Comparison of ENCODE assay signal across 8 cellular contexts in genomic region chr5:122844916-122845252, GRCh38. TPM values are rescaled to one million over a fixed set of nuclear protein-coding genes. Genes with fewer than 3 reads are reported as not detected.
DNase-seq lines count a peak whose midpoint lies in the region; ATAC-seq and TF ChIP-seq lines count a peak whose summit lies in the region.

No MANE protein-coding gene starts in this region.

- no peaks in the 10 kb centered on the region for H3K9me3 Mint-ChIP-seq in activated T-helper 2 cell treated with anti-CD3 and anti-CD28 coated beads, Interferon-gamma antibody, Interleukin-2, Interleukin-4, amounts not matched to agents 10 μg/mL and 5 μg/mL and 100 μg/mL, durations not matched to agents 14 hours and 24 hours and 36 hours

- no peak for DNase-seq in AG09309 (ENCODE audit: low read depth)
- DNase-seq in activated T-helper 2 cell treated with anti-CD3 and anti-CD28 coated beads, Interferon-gamma antibody, Interleukin-2, Interleukin-4, amounts not matched to agents 10 μg/mL and 5 μg/mL and 100 μg/mL, durations not matched to agents 14 hours and 24 hours and 36 hours (ENCODE audit: low spot score), result no peak
- no peak for DNase-seq in stomach
- DNase-seq in stimulated activated CD4-positive, alpha-beta T cell treated with anti-CD3 and anti-CD28 coated beads, Interleukin-4, amount 100 ng/mL, for 24 hours, result no peak
- DNase-seq in DMS53 (lab: John Stamatoyannopoulos, UW), result no peak

- H3K9ac ChIP-seq in iPS-18a (ENCODE audit: low read length), result peak overlapping the region; percentile 80

- H3K9me3 ChIP-seq in iPS-18a (ENCODE audit: control insufficient read depth, low read depth, low read length) (no peaks in the 10 kb centered on the region), stomach (no peaks in the 10 kb centered on the region)

- WGBS in stomach, 5 donors, result 0 to 1% (median 1%) methylated on average over 17 of the region's 17 CpGs

- ATAC-seq in GM18909 (IDR thresholded peaks at IDR 0.05; ENCODE audit: poor library complexity, unreplicated experiment), result peak; percentile 44
- ATAC-seq in HG03095 (IDR thresholded peaks at IDR 0.05; ENCODE audit: unreplicated experiment), result peak; percentile 46

- H3K27ac ChIP-seq in iPS-18a (ENCODE audit: low read length), result peak overlapping the region; percentile 34
- peak overlapping the region; percentile 91 to 98 (median 95) for H3K27ac ChIP-seq in stomach

- peak overlapping the region; percentile 77 for H3K4me3 Mint-ChIP-seq in activated T-helper 2 cell treated with anti-CD3 and anti-CD28 coated beads, Interferon-gamma antibody, Interleukin-2, Interleukin-4, amounts not matched to agents 10 μg/mL and 5 μg/mL and 100 μg/mL, durations not matched to agents 14 hours and 24 hours and 36 hours (ENCODE audit: low read depth)

- peaks cover 24% of the 10 kb centered on the region for H3K27me3 Mint-ChIP-seq in activated T-helper 2 cell treated with anti-CD3 and anti-CD28 coated beads, Interferon-gamma antibody, Interleukin-2, Interleukin-4, amounts not matched to agents 10 μg/mL and 5 μg/mL and 100 μg/mL, durations not matched to agents 14 hours and 24 hours and 36 hours (ENCODE audit: low read depth)

- H3K36me3 ChIP-seq in iPS-18a (ENCODE audit: control insufficient read depth, low read depth, low read length), result no peaks in the 10 kb centered on the region
- no peaks in the 10 kb centered on the region for H3K36me3 ChIP-seq in stomach

- H3K4me1 ChIP-seq in iPS-18a (ENCODE audit: control insufficient read depth, low read depth, low read length) (peaks cover 12% of the 10 kb centered on the region), stomach (peaks cover 13 to 44% (median 27%) of the 10 kb centered on the region in 4 donors)

- peaks cover 19% of the 10 kb centered on the region for H3K27me3 ChIP-seq in iPS-18a (ENCODE audit: control insufficient read depth, insufficient read depth, low read length)
- H3K27me3 ChIP-seq in stomach, result no peaks in the 10 kb centered on the region

- TF ChIP-seq CTCF in AG09309 (IDR thresholded peaks at IDR 0.05; ENCODE audit: control insufficient read depth, insufficient read depth, low read depth, low read length, missing control alignments), result no peak
- TF ChIP-seq CTCF in stomach (IDR thresholded peaks at IDR 0.05), result no peak

- H3K4me1 Mint-ChIP-seq in activated T-helper 2 cell treated with anti-CD3 and anti-CD28 coated beads, Interferon-gamma antibody, Interleukin-2, Interleukin-4, amounts not matched to agents 10 μg/mL and 5 μg/mL and 100 μg/mL, durations not matched to agents 14 hours and 24 hours and 36 hours (ENCODE audit: low read depth), result peaks cover 22% of the 10 kb centered on the region

- no peak for TF ChIP-seq EP300 in stomach (IDR thresholded peaks at IDR 0.05)

- H3K36me3 Mint-ChIP-seq in activated T-helper 2 cell treated with anti-CD3 and anti-CD28 coated beads, Interferon-gamma antibody, Interleukin-2, Interleukin-4, amounts not matched to agents 10 μg/mL and 5 μg/mL and 100 μg/mL, durations not matched to agents 14 hours and 24 hours and 36 hours (ENCODE audit: low read depth), result peaks cover 3% of the 10 kb centered on the region

- no peak overlapping the region for H3K27ac Mint-ChIP-seq in activated T-helper 2 cell treated with anti-CD3 and anti-CD28 coated beads, Interferon-gamma antibody, Interleukin-2, Interleukin-4, amounts not matched to agents 10 μg/mL and 5 μg/mL and 100 μg/mL, durations not matched to agents 14 hours and 24 hours and 36 hours

- peak overlapping the region; percentile 83 for H3K4me3 ChIP-seq in AG09309 (ENCODE audit: control insufficient read depth, low read depth, low read length)
- peak overlapping the region; percentile 87 for H3K4me3 ChIP-seq in iPS-18a (ENCODE audit: low read length)
- peak overlapping the region; percentile 73 to 98 (median 97) for H3K4me3 ChIP-seq in stomach

- intact Hi-C loops in activated T-helper 2 cell treated with anti-CD3 and anti-CD28 coated beads, Interferon-gamma antibody, Interleukin-2, Interleukin-4, amounts not matched to agents 10 μg/mL and 5 μg/mL and 100 μg/mL, durations not matched to agents 14 hours and 24 hours and 36 hours (cut with micrococcal nuclease), result loop anchor here (2.0 to 10.0 kb wide), 2 partner anchors 70 to 140 kb away; partner anchors contain the start of gene SNX2
- intact Hi-C loops in stomach (cut with DNase I; ENCODE audit: low total_unique reads), result loop anchor here (10.0 kb wide), 1 partner anchor 70 kb away; the partner anchor contains the start of gene SNX2

- TF ChIP-seq POLR2A in stomach (IDR thresholded peaks at IDR 0.05), result no peak

RNA-seq across cellular contexts. Expression of gene SNX24, which starts 0.5 kb away (rescaled TPM):
- 1.3 and 1.7 TPM in 2 replicates for total RNA-seq in activated T-helper 2 cell treated with anti-CD3 and anti-CD28 coated beads, Interferon-gamma antibody, Interleukin-2, Interleukin-4, amounts not matched to agents 10 μg/mL and 5 μg/mL and 100 μg/mL, durations not matched to agents 14 hours and 24 hours and 36 hours
- 10 to 100 TPM in 4 of 5 donors, 1 to 10 TPM in 1; 1.2 to 38.5 (median 20.1) TPM for total RNA-seq in stomach
- polyA plus RNA-seq in stomach, result 10 to 100 TPM in 2 of 3 donors, 1 to 10 TPM in 1; 10.0 to 21.7 (median 19.9) TPM
